In the genomic region with DNA sequence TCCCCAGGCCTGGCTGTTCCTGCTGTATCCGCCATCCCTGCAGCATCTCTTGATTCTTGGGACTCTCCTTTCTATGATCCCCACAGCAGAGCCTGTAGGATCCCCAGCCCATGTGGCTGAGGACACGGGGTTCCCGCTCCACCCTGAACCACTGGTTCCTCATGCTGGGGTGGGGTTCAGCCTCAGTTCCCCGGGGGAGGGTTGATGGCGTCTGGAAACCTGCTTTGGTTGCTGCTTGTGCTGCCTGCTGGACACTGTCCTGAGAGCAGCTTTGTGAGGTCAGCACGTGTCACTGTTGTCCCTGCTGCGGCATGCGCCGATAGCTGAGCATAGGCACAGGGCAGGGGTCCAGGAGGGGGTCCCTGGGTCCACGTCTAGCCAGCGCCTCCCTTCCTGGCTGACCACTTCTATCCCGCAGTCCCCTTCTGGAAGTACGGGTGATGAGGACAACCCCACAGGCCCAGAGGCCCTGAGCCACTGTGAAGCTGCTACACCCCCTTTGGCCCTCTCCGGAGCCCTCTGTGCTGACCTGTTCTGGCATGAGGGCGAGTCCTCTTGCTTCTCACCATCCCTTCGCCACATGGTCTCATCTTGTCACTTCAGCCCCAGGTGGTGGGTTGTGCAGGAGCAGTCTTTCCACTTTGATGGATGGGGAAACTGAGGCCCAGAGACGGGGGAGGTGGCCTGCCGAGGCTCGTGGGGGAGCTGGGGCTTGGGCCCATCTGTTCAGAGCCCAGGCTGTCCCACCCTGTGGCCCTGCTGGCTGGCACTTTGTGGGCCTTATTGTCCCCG, we compare ENCODE assay signal across 1 cellular context.
TF ChIP-seq lines count a peak whose summit lies in the region.

No MANE protein-coding gene starts in this region.

TF ChIP-seq in K562, 482 proteins besides CTCF, POLR2A, EP300 and RAD21:
- TF ChIP-seq RBFOX2 (IDR thresholded peaks at IDR 0.05; ENCODE audit: low read depth, low read length) (peak; percentile 53), ZBTB26 (CRISPR knock-in tag; IDR thresholded peaks at IDR 0.05) (no peak), SUPT5H (IDR thresholded peaks at IDR 0.05) (no peak), E2F5 (CRISPR knock-in tag; IDR thresholded peaks at IDR 0.05) (no peak), ZNF511 (CRISPR knock-in tag; IDR thresholded peaks at IDR 0.05) (no peak), POLR2G (IDR thresholded peaks at IDR 0.05; ENCODE audit: low read depth, low read length) (peak; percentile 23; the same call in 1 of the 2 replicates)
- TF ChIP-seq, protein P1, sequence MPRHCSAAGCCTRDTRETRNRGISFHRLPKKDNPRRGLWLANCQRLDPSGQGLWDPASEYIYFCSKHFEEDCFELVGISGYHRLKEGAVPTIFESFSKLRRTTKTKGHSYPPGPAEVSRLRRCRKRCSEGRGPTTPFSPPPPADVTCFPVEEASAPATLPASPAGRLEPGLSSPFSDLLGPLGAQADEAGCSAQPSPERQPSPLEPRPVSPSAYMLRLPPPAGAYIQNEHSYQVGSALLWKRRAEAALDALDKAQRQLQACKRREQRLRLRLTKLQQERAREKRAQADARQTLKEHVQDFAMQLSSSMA (CRISPR knock-in tag; IDR thresholded peaks at IDR 0.05) = no peak
